ENCODE assay signal across 9 cellular contexts in genomic region chr17:3944485-3945388, GRCh38. TPM values are rescaled to one million over a fixed set of nuclear protein-coding genes. Genes with fewer than 3 reads are reported as not detected.
DNase-seq lines count a peak whose midpoint lies in the region; ATAC-seq and TF ChIP-seq lines count a peak whose summit lies in the region.
"Had no signal": no experiment of that assay in that cellular context is flagged by ENCODE, and none has a peak within 500 bp of the region (broad histone marks: within the 10 kb centered on the region; RNA-seq: fewer than 3 reads in every experiment).

No MANE protein-coding gene starts in this region.

- H3K36me3 ChIP-seq in esophagus (ENCODE audit: control insufficient read depth in 2 of 2, insufficient read depth in 2 of 2, low read length in 1 of 2) (peaks cover 0 to 13% of the 10 kb centered on the region in 2 donors), upper lobe of right lung (peaks cover 22% of the 10 kb centered on the region)

- H3K27ac ChIP-seq in esophagus (ENCODE audit: low read depth in 2 of 2, low read length in 1 of 2) = no peak overlapping the region
- no peak overlapping the region for H3K27ac ChIP-seq in upper lobe of right lung

- no peaks in the 10 kb centered on the region for H3K27me3 ChIP-seq in esophagus (ENCODE audit: control insufficient read depth in 1 of 2, insufficient read depth in 2 of 2, low read length in 2 of 2)
- no peaks in the 10 kb centered on the region for H3K27me3 ChIP-seq in upper lobe of right lung

- intact Hi-C loops in upper lobe of right lung (cut with DNase I) = no loop called here

- TF ChIP-seq CTCF in upper lobe of right lung (IDR thresholded peaks at IDR 0.05) = no peak

- peak overlapping the region; percentile 11 to 17 for H3K4me3 ChIP-seq in esophagus (ENCODE audit: low read depth in 1 of 2, low read length in 2 of 2)
- H3K4me3 ChIP-seq in upper lobe of right lung = peak overlapping the region; percentile 32

- H3K9me3 Mint-ChIP-seq in activated CD4-positive, alpha-beta T cell treated with anti-CD3 and anti-CD28 coated beads, Interleukin-2, amount 10 ng/mL, durations not matched to agents 7 days and 5 days = no peaks in the 10 kb centered on the region
- peaks cover 0 to 1% (median 0%) of the 10 kb centered on the region in 7 donors for H3K9me3 Mint-ChIP-seq in naive B cell
- H3K9me3 Mint-ChIP-seq: T-helper 1 cell treated with Interleukin-12 subunit alpha and Interleukin-12 subunit beta and Interleukin-4 antibody, amounts not matched to agents 30 μg/mL and 1 μg/mL, for 36 hours had no signal

- DNase-seq in NCI-H82 (lab: John Stamatoyannopoulos, UW) = peak; percentile 36
- no peak for DNase-seq in NCI-H82 treated with DMSO at 0.1 percent for 48 hours (lab: John Stamatoyannopoulos, UW; ENCODE audit: unreplicated experiment)
- DNase-seq in activated CD4-positive, alpha-beta T cell treated with anti-CD3 and anti-CD28 coated beads, Interleukin-2, amount 10 ng/mL, durations not matched to agents 7 days and 5 days = peak; percentile 35
- peak; percentile 47 for DNase-seq in naive B cell
- DNase-seq in upper lobe of right lung = peak; percentile 74
- DNase-seq in cerebellar nuclear complex (lab: John Stamatoyannopoulos, UW) = no peak
- DNase-seq in NCI-H1694 (lab: John Stamatoyannopoulos, UW) = no peak

- H3K36me3 Mint-ChIP-seq in activated CD4-positive, alpha-beta T cell treated with anti-CD3 and anti-CD28 coated beads, Interleukin-2, amount 10 ng/mL, durations not matched to agents 7 days and 5 days (ENCODE audit: low read depth) = peaks cover 57% of the 10 kb centered on the region
- H3K36me3 Mint-ChIP-seq in naive B cell = peaks cover 9 to 23% of the 10 kb centered on the region in 2 donors

- CTCF ChIA-PET in activated CD4-positive, alpha-beta T cell treated with anti-CD3 and anti-CD28 coated beads, Interleukin-2, amount 10 ng/mL, durations not matched to agents 7 days and 5 days (lab: Charles Lee) = interaction anchor here (0.6 kb wide), 1 partner anchor 925 kb away, joined by 3 read pairs; no protein-coding TSS in a partner anchor

- no peaks in the 10 kb centered on the region for H3K27me3 Mint-ChIP-seq in activated CD4-positive, alpha-beta T cell treated with anti-CD3 and anti-CD28 coated beads, Interleukin-2, amount 10 ng/mL, durations not matched to agents 7 days and 5 days
- no peaks in the 10 kb centered on the region for H3K27me3 Mint-ChIP-seq in naive B cell

- peak; percentile 87 for ATAC-seq in naive B cell (ENCODE audit: low read depth in 2 of 2)
- peak; percentile 93 for ATAC-seq in upper lobe of right lung

- POLR2A ChIA-PET in activated CD4-positive, alpha-beta T cell treated with anti-CD3 and anti-CD28 coated beads, Interleukin-2, amount 10 ng/mL, durations not matched to agents 7 days and 5 days (lab: Charles Lee) = no interaction called here

- H3K4me3 Mint-ChIP-seq in activated CD4-positive, alpha-beta T cell treated with anti-CD3 and anti-CD28 coated beads, Interleukin-2, amount 10 ng/mL, durations not matched to agents 7 days and 5 days = no peak overlapping the region
- H3K4me3 Mint-ChIP-seq in naive B cell = no peak overlapping the region
- H3K4me3 Mint-ChIP-seq: T-helper 1 cell treated with Interleukin-12 subunit alpha and Interleukin-12 subunit beta and Interleukin-4 antibody, amounts not matched to agents 30 μg/mL and 1 μg/mL, for 36 hours had no signal

- peaks cover 0 to 4% of the 10 kb centered on the region in 2 donors for H3K4me1 ChIP-seq in esophagus (ENCODE audit: control insufficient read depth in 2 of 2, insufficient read depth in 2 of 2, low read length in 1 of 2)
- H3K4me1 ChIP-seq in upper lobe of right lung = no peaks in the 10 kb centered on the region

- H3K27ac Mint-ChIP-seq in activated CD4-positive, alpha-beta T cell treated with anti-CD3 and anti-CD28 coated beads, Interleukin-2, amount 10 ng/mL, durations not matched to agents 7 days and 5 days = no peak overlapping the region
- H3K27ac Mint-ChIP-seq in naive B cell = peak overlapping the region in 2 of 6 donors; percentile 32 to 52

- peaks cover 2% of the 10 kb centered on the region for H3K4me1 Mint-ChIP-seq in activated CD4-positive, alpha-beta T cell treated with anti-CD3 and anti-CD28 coated beads, Interleukin-2, amount 10 ng/mL, durations not matched to agents 7 days and 5 days
- peaks cover 0 to 15% (median 10%) of the 10 kb centered on the region in 3 donors for H3K4me1 Mint-ChIP-seq in naive B cell

- H3K9me3 ChIP-seq in esophagus (ENCODE audit: control insufficient read depth in 2 of 2, insufficient read depth in 1 of 2, low read depth in 1 of 2, low read length in 1 of 2) (no peaks in the 10 kb centered on the region), upper lobe of right lung (no peaks in the 10 kb centered on the region)

- WGBS in esophagus, 2 donors = 38 to 40% methylated on average over 52 to 68 of the region's 68 CpGs

RNA-seq across cellular contexts. Expression of gene ATP2A3, which starts 19.5 kb away (rescaled TPM):
- 100 to 1,000 TPM; 294 to 329 TPM for total RNA-seq in activated CD4-positive, alpha-beta T cell treated with anti-CD3 and anti-CD28 coated beads, Interleukin-2, amount 10 ng/mL, durations not matched to agents 7 days and 5 days
- polyA plus RNA-seq in esophagus = 1 to 10 TPM; 5.8 to 7.8 TPM
- polyA plus RNA-seq in naive B cell (ENCODE audit: low read depth in 6 of 6) = 100 to 1,000 TPM in 2 of 6 donors, 10 to 100 TPM in 4; 68.7 to 180 (median 94.2) TPM
- total RNA-seq in upper lobe of right lung = 44.4 TPM

RNA-seq across cellular contexts. Expression of gene P2RX1, which starts 28.5 kb away (rescaled TPM):
- total RNA-seq in activated CD4-positive, alpha-beta T cell treated with anti-CD3 and anti-CD28 coated beads, Interleukin-2, amount 10 ng/mL, durations not matched to agents 7 days and 5 days = under 1 TPM in 1 of 2 experiments, not detected in 1; 0.12 TPM
- polyA plus RNA-seq in esophagus (1 to 10 TPM; 5.9 to 7.1 TPM), naive B cell (ENCODE audit: low read depth in 6 of 6) (10 to 100 TPM in 5 of 6 donors, 1 to 10 TPM in 1; 2.3 to 20.2 (median 15.1) TPM)
- total RNA-seq in upper lobe of right lung = 6.8 TPM

RNA-seq across cellular contexts. Expression of gene CAMKK1, which starts 51.9 kb away (rescaled TPM):
- total RNA-seq in activated CD4-positive, alpha-beta T cell treated with anti-CD3 and anti-CD28 coated beads, Interleukin-2, amount 10 ng/mL, durations not matched to agents 7 days and 5 days = 1 to 10 TPM; 3.4 to 4.0 TPM
- polyA plus RNA-seq in esophagus (1 to 10 TPM; 4.9 to 5.3 TPM), naive B cell (ENCODE audit: low read depth in 6 of 6) (1 to 10 TPM in 4 of 6 donors, under 1 TPM in 2; 0.69 to 1.4 (median 1.1) TPM)
- 10.1 TPM for total RNA-seq in upper lobe of right lung

Comparison
In these comparisons a context has a peak if more than half of its experiments do, and no peak if none do; other contexts are left out.
1. DNase-seq: peak in NCI-H82 (single experiment), activated CD4-positive, alpha-beta T cell treated with anti-CD3 and anti-CD28 coated beads, Interleukin-2, amount 10 ng/mL, durations not matched to agents 7 days and 5 days (single experiment), naive B cell (single experiment) and upper lobe of right lung (single experiment); none in NCI-H82 treated with DMSO at 0.1 percent for 48 hours (single experiment), cerebellar nuclear complex (0 of 2) and NCI-H1694 (single experiment).